In the genomic region with DNA sequence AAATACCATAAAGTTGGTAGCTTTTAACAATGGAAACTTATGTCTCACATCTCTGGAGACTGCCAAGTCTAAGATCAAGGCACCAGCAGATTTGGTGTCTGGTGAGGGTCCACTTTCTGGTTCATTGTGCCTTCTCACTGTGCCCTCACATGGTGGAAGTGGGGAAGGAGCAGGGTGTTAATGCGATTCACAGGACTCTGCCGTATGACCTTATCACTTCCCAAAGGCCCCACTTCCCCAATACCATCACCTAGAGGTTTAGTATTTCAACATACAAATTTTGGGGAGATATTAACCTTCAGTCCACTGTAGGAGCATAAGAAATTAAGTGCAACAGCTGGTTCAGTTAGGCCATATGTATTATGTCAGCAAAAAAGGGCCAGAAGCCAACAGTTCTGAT, we compare ENCODE assay signal across 20 cellular contexts. TPM values are rescaled to one million over a fixed set of nuclear protein-coding genes. Genes with fewer than 3 reads are reported as not detected.
DNase-seq lines count a peak whose midpoint lies in the region; ATAC-seq and TF ChIP-seq lines count a peak whose summit lies in the region.
"Had no signal": no experiment of that assay in that cellular context is flagged by ENCODE, and none has a peak within 500 bp of the region (broad histone marks: within the 10 kb centered on the region; RNA-seq: fewer than 3 reads in every experiment).

No MANE protein-coding gene starts in this region.

- H3K4me3 Mint-ChIP-seq in T-helper 1 cell treated with Interleukin-12 subunit alpha and Interleukin-12 subunit beta and Interleukin-4 antibody, amounts not matched to agents 30 μg/mL and 1 μg/mL, for 36 hours: no peak overlapping the region
- no peak overlapping the region for H3K4me3 Mint-ChIP-seq in activated naive CD8-positive, alpha-beta T cell
- H3K4me3 Mint-ChIP-seq in natural killer cell: peak overlapping the region; percentile 45
- H3K4me3 Mint-ChIP-seq in CD8-positive, alpha-beta T cell: no peak overlapping the region

- no peaks in the 10 kb centered on the region for H3K27me3 ChIP-seq in CD8-positive, alpha-beta T cell (ENCODE audit: insufficient read depth, low read length)
- H3K27me3 ChIP-seq: dorsolateral prefrontal cortex had no signal

- H3K27ac Mint-ChIP-seq in T-helper 1 cell treated with Interleukin-12 subunit alpha and Interleukin-12 subunit beta and Interleukin-4 antibody, amounts not matched to agents 30 μg/mL and 1 μg/mL, for 36 hours: peak overlapping the region; percentile 23
- H3K27ac Mint-ChIP-seq in activated naive CD8-positive, alpha-beta T cell: peak overlapping the region; percentile 85
- H3K27ac Mint-ChIP-seq in natural killer cell: no peak overlapping the region
- H3K27ac Mint-ChIP-seq in CD8-positive, alpha-beta T cell: no peak overlapping the region

- peaks cover 26% of the 10 kb centered on the region for H3K4me1 Mint-ChIP-seq in T-helper 1 cell treated with Interleukin-12 subunit alpha and Interleukin-12 subunit beta and Interleukin-4 antibody, amounts not matched to agents 30 μg/mL and 1 μg/mL, for 36 hours (ENCODE audit: low read depth)
- peaks cover 16% of the 10 kb centered on the region for H3K4me1 Mint-ChIP-seq in activated naive CD8-positive, alpha-beta T cell (ENCODE audit: low read depth)
- H3K4me1 Mint-ChIP-seq in natural killer cell: peaks cover 10 to 31% of the 10 kb centered on the region in 2 donors
- peaks cover 31% of the 10 kb centered on the region for H3K4me1 Mint-ChIP-seq in CD8-positive, alpha-beta T cell (ENCODE audit: low read depth)

- no peaks in the 10 kb centered on the region for H3K9me3 Mint-ChIP-seq in T-helper 1 cell treated with Interleukin-12 subunit alpha and Interleukin-12 subunit beta and Interleukin-4 antibody, amounts not matched to agents 30 μg/mL and 1 μg/mL, for 36 hours
- peaks cover 5% of the 10 kb centered on the region for H3K9me3 Mint-ChIP-seq in activated naive CD8-positive, alpha-beta T cell (ENCODE audit: low read depth)
- H3K9me3 Mint-ChIP-seq in natural killer cell: no peaks in the 10 kb centered on the region
- no peaks in the 10 kb centered on the region for H3K9me3 Mint-ChIP-seq in CD8-positive, alpha-beta T cell

- CTCF ChIA-PET in CD8-positive, alpha-beta T cell (lab: Charles Lee): no interaction called here

- DNase-seq in T-helper 1 cell: no peak
- DNase-seq in KBM-7: peak; percentile 51
- DNase-seq in natural killer cell: no peak
- no peak for DNase-seq in CD8-positive, alpha-beta T cell
- DNase-seq in stimulated activated naive CD4-positive, alpha-beta T cell treated with Interleukin-2 at 50 U/mL for 16 hours (lab: John Stamatoyannopoulos, UW): no peak
- no peak for DNase-seq in kidney glomerular epithelial cell (lab: John Stamatoyannopoulos, UW)
- DNase-seq: anterior cingulate cortex; caudate nucleus; dorsolateral prefrontal cortex; foreskin fibroblast; NCI-H187; NCI-H748 treated with DMSO at 0.1 percent for 48 hours; retina; stimulated activated CD4-positive, alpha-beta T cell treated with anti-CD3 and anti-CD28 coated beads, Interleukin-4, amount 100 ng/mL, for 4 hours; substantia nigra; T-helper 2 cell had no signal

- POLR2A ChIA-PET in CD8-positive, alpha-beta T cell (lab: Charles Lee): interaction anchor here (1.6 kb wide), 1 partner anchor 22 kb away, joined by 3 read pairs; no protein-coding TSS in a partner anchor

- ATAC-seq in natural killer cell: peak; percentile 46 to 48 (median 46)
- no peak for ATAC-seq in CD8-positive, alpha-beta T cell

- peaks cover 15% of the 10 kb centered on the region for H3K4me1 ChIP-seq in CD8-positive, alpha-beta T cell (ENCODE audit: insufficient read depth, low read length)

- no peaks in the 10 kb centered on the region for H3K9me3 ChIP-seq in CD8-positive, alpha-beta T cell (ENCODE audit: low read length)

- in situ Hi-C loops in KBM-7 (cut with MboI; ENCODE audit: low pct_unique_long_range_greater_than_20kb, low sequenced_read_pairs): no loop called here

- intact Hi-C loops in natural killer cell (cut with micrococcal nuclease): no loop called here
- intact Hi-C loops in CD8-positive, alpha-beta T cell (cut with DNase I, micrococcal nuclease): no loop called here

- H3K36me3 Mint-ChIP-seq in T-helper 1 cell treated with Interleukin-12 subunit alpha and Interleukin-12 subunit beta and Interleukin-4 antibody, amounts not matched to agents 30 μg/mL and 1 μg/mL, for 36 hours (ENCODE audit: low read depth): peaks cover 12% of the 10 kb centered on the region
- H3K36me3 Mint-ChIP-seq in activated naive CD8-positive, alpha-beta T cell: peaks cover 2% of the 10 kb centered on the region
- H3K36me3 Mint-ChIP-seq in natural killer cell: no peaks in the 10 kb centered on the region
- H3K36me3 Mint-ChIP-seq in CD8-positive, alpha-beta T cell: no peaks in the 10 kb centered on the region

- no peaks in the 10 kb centered on the region for H3K36me3 ChIP-seq in CD8-positive, alpha-beta T cell (ENCODE audit: insufficient read depth, low read length)

- no peak for TF ChIP-seq CTCF in natural killer cell (IDR thresholded peaks at IDR 0.05)
- TF ChIP-seq CTCF in CD8-positive, alpha-beta T cell (IDR thresholded peaks at IDR 0.05): no peak

- no peak overlapping the region for H3K27ac ChIP-seq in CD8-positive, alpha-beta T cell (ENCODE audit: low read depth, low read length)
- H3K27ac ChIP-seq: dorsolateral prefrontal cortex, epithelial cell of prostate, HL-60 had no signal

- H3K4me3 ChIP-seq in CD8-positive, alpha-beta T cell (ENCODE audit: low read depth, low read length): no peak overlapping the region
- H3K4me3 ChIP-seq: dorsolateral prefrontal cortex had no signal

- no peaks in the 10 kb centered on the region for H3K27me3 Mint-ChIP-seq in T-helper 1 cell treated with Interleukin-12 subunit alpha and Interleukin-12 subunit beta and Interleukin-4 antibody, amounts not matched to agents 30 μg/mL and 1 μg/mL, for 36 hours (ENCODE audit: low read depth)
- H3K27me3 Mint-ChIP-seq in activated naive CD8-positive, alpha-beta T cell: no peaks in the 10 kb centered on the region
- H3K27me3 Mint-ChIP-seq in natural killer cell (ENCODE audit: low read depth in 2 of 2): no peaks in the 10 kb centered on the region
- no peaks in the 10 kb centered on the region for H3K27me3 Mint-ChIP-seq in CD8-positive, alpha-beta T cell (ENCODE audit: low read depth)

RNA-seq across cellular contexts. Expression of gene DDHD1, which starts 24.8 kb away (rescaled TPM):
- total RNA-seq in natural killer cell: 10 to 100 TPM; 76.6 to 82.3 (median 80.9) TPM
- 10 to 100 TPM; 40.1 to 44.3 TPM for total RNA-seq in CD8-positive, alpha-beta T cell

Comparison
In these comparisons a context has a peak if more than half of its experiments do, and no peak if none do; other contexts are left out.
1. H3K27ac Mint-ChIP-seq: peak in T-helper 1 cell treated with Interleukin-12 subunit alpha and Interleukin-12 subunit beta and Interleukin-4 antibody, amounts not matched to agents 30 μg/mL and 1 μg/mL, for 36 hours (single experiment) and activated naive CD8-positive, alpha-beta T cell (single experiment); none in natural killer cell (0 of 2) and CD8-positive, alpha-beta T cell (single experiment).